In the genomic region with DNA sequence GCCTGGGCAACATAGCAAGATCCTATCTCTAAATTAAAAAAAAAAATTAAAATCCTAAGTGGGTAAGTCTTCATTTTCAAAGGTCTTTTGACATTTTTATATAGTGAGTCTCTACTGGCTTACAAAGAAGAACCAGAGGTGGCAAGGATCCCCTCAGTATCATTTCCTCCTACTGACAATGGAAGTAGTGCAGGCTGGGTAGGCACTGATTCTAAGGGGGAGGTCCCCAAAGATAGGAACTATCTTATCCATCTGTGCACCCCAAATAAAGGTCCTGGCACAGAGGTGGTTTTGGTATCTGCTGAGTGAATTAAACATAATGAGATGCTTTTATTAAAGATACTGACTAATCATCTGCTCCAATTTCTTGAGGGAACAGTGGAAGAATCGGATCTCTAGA, we compare ENCODE assay signal across 26 cellular contexts.
"Had no signal": no experiment of that assay in that cellular context is flagged by ENCODE, and none has a peak within 500 bp of the region (broad histone marks: within the 10 kb centered on the region; RNA-seq: fewer than 3 reads in every experiment).

No MANE protein-coding gene starts in this region.

- H3K9me3 Mint-ChIP-seq: activated T-cell treated with anti-CD3 and anti-CD28 coated beads, Interleukin-2, amount 50 U/mL, for 24 hours; activated T-helper 17 cell treated with anti-CD3 and anti-CD28 coated beads, Interleukin-2, amount 50 U/mL, for 72 hours; endodermal cell; stimulated activated naive CD8-positive, alpha-beta T cell treated with anti-CD3 and anti-CD28 coated beads, Interleukin-15, Interleukin-2, amounts not matched to agents 100 ng/mL and 50 ng/mL, for 24 hours; WTC11 had no signal

- H3K4me3 Mint-ChIP-seq: activated naive CD8-positive, alpha-beta T cell; activated T-cell treated with anti-CD3 and anti-CD28 coated beads, Interleukin-2, amount 50 U/mL, for 24 hours; activated T-helper 17 cell treated with anti-CD3 and anti-CD28 coated beads, Interleukin-2, amount 50 U/mL, for 72 hours; endodermal cell; stimulated activated naive CD8-positive, alpha-beta T cell treated with anti-CD3 and anti-CD28 coated beads, Interleukin-15, Interleukin-2, amounts not matched to agents 100 ng/mL and 50 ng/mL, for 24 hours; WTC11 had no signal

- DNase-seq: activated T-cell treated with anti-CD3 and anti-CD28 coated beads, Interleukin-2, amount 50 U/mL, for 24 hours; adrenal gland; cerebellar nuclear complex; endodermal cell; esophagus squamous epithelium; heart left ventricle; islet precursor cell; left cardiac atrium; mesendoderm; mucosa of descending colon; pancreas; psoas muscle; stimulated activated CD4-positive, alpha-beta T cell treated with anti-CD3 and anti-CD28 coated beads, Interleukin-12 subunit alpha, Interleukin-12 subunit beta, amount 100 ng/mL, for 4 hours; stimulated activated CD4-positive, alpha-beta T cell treated with anti-CD3 and anti-CD28 coated beads, Interleukin-4, amount 100 ng/mL, for 4 hours; substantia nigra; T-helper 1 cell; T-helper 9 cell; thyroid gland; upper lobe of right lung had no signal

- H3K4me3 ChIP-seq: adrenal gland, coronary artery, esophagus squamous epithelium, gastroesophageal sphincter, heart left ventricle, mucosa of descending colon, pancreas, psoas muscle, right atrium auricular region, thyroid gland, upper lobe of right lung had no signal

- H3K27ac Mint-ChIP-seq: activated naive CD8-positive, alpha-beta T cell; activated T-helper 17 cell treated with anti-CD3 and anti-CD28 coated beads, Interleukin-2, amount 50 U/mL, for 72 hours; endodermal cell; stimulated activated naive CD8-positive, alpha-beta T cell treated with anti-CD3 and anti-CD28 coated beads, Interleukin-15, Interleukin-2, amounts not matched to agents 100 ng/mL and 50 ng/mL, for 24 hours; WTC11 had no signal

- H3K9me3 ChIP-seq: adrenal gland, esophagus squamous epithelium, gastroesophageal sphincter, heart left ventricle, mucosa of descending colon, pancreas, psoas muscle, right atrium auricular region, thyroid gland, upper lobe of right lung had no signal

- H3K27ac ChIP-seq: adrenal gland, coronary artery, esophagus squamous epithelium, gastroesophageal sphincter, heart left ventricle, pancreas, psoas muscle, right atrium auricular region, thyroid gland, upper lobe of right lung had no signal

- H3K27me3 Mint-ChIP-seq: activated naive CD8-positive, alpha-beta T cell; activated T-cell treated with anti-CD3 and anti-CD28 coated beads, Interleukin-2, amount 50 U/mL, for 24 hours; activated T-helper 17 cell treated with anti-CD3 and anti-CD28 coated beads, Interleukin-2, amount 50 U/mL, for 72 hours; stimulated activated naive CD8-positive, alpha-beta T cell treated with anti-CD3 and anti-CD28 coated beads, Interleukin-15, Interleukin-2, amounts not matched to agents 100 ng/mL and 50 ng/mL, for 24 hours had no signal

- H3K27me3 ChIP-seq: adrenal gland, esophagus squamous epithelium, gastroesophageal sphincter, heart left ventricle, pancreas, right atrium auricular region, thyroid gland, upper lobe of right lung had no signal

- FAIRE-seq: pancreas had no signal

- H3K36me3 ChIP-seq: pancreas, right atrium auricular region, thyroid gland had no signal
